Comparison of ENCODE assay signal across 28 cellular contexts in genomic region chr6:25623874-25624273, GRCh38. TPM values are rescaled to one million over a fixed set of nuclear protein-coding genes. Genes with fewer than 3 reads are reported as not detected.
DNase-seq lines count a peak whose midpoint lies in the region; ATAC-seq and TF ChIP-seq lines count a peak whose summit lies in the region.
"Had no signal": no experiment of that assay in that cellular context is flagged by ENCODE, and none has a peak within 500 bp of the region (broad histone marks: within the 10 kb centered on the region; RNA-seq: fewer than 3 reads in every experiment).

No MANE protein-coding gene starts in this region.

- ATAC-seq in mucosa of descending colon (no peak), HG02884 (IDR thresholded peaks at IDR 0.05; ENCODE audit: unreplicated experiment) (no peak)
- ATAC-seq: activated CD8-positive, alpha-beta memory T cell treated with anti-CD3 and anti-CD28 coated beads, Interleukin-2, amount 10 ng/mL, durations not matched to agents 7 days and 5 days; activated naive CD4-positive, alpha-beta T cell treated with anti-CD3 and anti-CD28 coated beads, Interleukin-2, amount 50 U/mL, for 72 hours; foreskin keratinocyte; left lung; right cardiac atrium; stimulated activated naive CD8-positive, alpha-beta T cell treated with anti-CD3 and anti-CD28 coated beads, Interleukin-15, amount 100 ng/mL, for 72 hours had no signal

- no peak for TF ChIP-seq CTCF in mucosa of descending colon (IDR thresholded peaks at IDR 0.05)

- no peak overlapping the region for H3K4me3 ChIP-seq in mucosa of descending colon
- H3K4me3 ChIP-seq: ascending aorta, hepatocyte, left lung, ovary, tibial nerve had no signal

- intact Hi-C loops in mucosa of descending colon (cut with DNase I, micrococcal nuclease): no loop called here

- DNase-seq in NCI-H1092 treated with DMSO at 0.1 percent for 48 hours (lab: John Stamatoyannopoulos, UW) (peak; percentile 56), NCI-H1092 (lab: John Stamatoyannopoulos, UW) (no peak), COR-L47 (lab: John Stamatoyannopoulos, UW) (peak; percentile 7), NCI-H2171 treated with DMSO at 0.1 percent for 48 hours (lab: John Stamatoyannopoulos, UW) (peak; percentile 84), astrocyte of the hippocampus (ENCODE audit: low read depth, low spot score) (peak; percentile 11), SKM-1 (lab: John Stamatoyannopoulos, UW; ENCODE audit: unreplicated experiment) (no peak), mucosa of descending colon (no peak)
- DNase-seq: activated CD4-positive, alpha-beta T cell treated with anti-CD3 and anti-CD28 coated beads, Interleukin-2, amount 10 ng/mL, durations not matched to agents 7 days and 5 days; activated CD8-positive, alpha-beta memory T cell treated with anti-CD3 and anti-CD28 coated beads, Interleukin-2, amount 10 ng/mL, durations not matched to agents 7 days and 5 days; Caco-2; foreskin keratinocyte; immature natural killer cell; left lung; midbrain; NCI-H187; ovary; right cardiac atrium; stimulated activated CD4-positive, alpha-beta T cell treated with anti-CD3 and anti-CD28 coated beads, Interleukin-4, amount 100 ng/mL, for 4 hours; stimulated activated naive CD8-positive, alpha-beta T cell treated with anti-CD3 and anti-CD28 coated beads, Interleukin-15, amount 100 ng/mL, for 72 hours; WERI-Rb-1 had no signal

- no peaks in the 10 kb centered on the region for H3K9me3 ChIP-seq in mucosa of descending colon
- H3K9me3 ChIP-seq: ascending aorta, Caco-2, left lung, ovary, tibial nerve had no signal

- no peaks in the 10 kb centered on the region for H3K36me3 ChIP-seq in mucosa of descending colon (ENCODE audit: low read depth)
- H3K36me3 ChIP-seq: left lung, ovary, WERI-Rb-1 had no signal

- H3K4me1 ChIP-seq in mucosa of descending colon (ENCODE audit: low read depth): no peaks in the 10 kb centered on the region
- H3K4me1 ChIP-seq: ascending aorta, Caco-2, foreskin keratinocyte, left lung, tibial nerve had no signal

RNA-seq across cellular contexts. Expression of gene SCGN, which starts 28.1 kb away (rescaled TPM):
- 10 to 100 TPM in 1 of 3 donors, 1 to 10 TPM in 2; 6.4 to 18.5 (median 7.4) TPM for total RNA-seq in mucosa of descending colon
- total RNA-seq: A172; activated CD4-positive, alpha-beta T cell treated with anti-CD3 and anti-CD28 coated beads, Interleukin-2, amount 10 ng/mL, durations not matched to agents 7 days and 5 days; activated CD8-positive, alpha-beta memory T cell treated with anti-CD3 and anti-CD28 coated beads, Interleukin-2, amount 10 ng/mL, durations not matched to agents 7 days and 5 days; activated naive CD4-positive, alpha-beta T cell treated with anti-CD3 and anti-CD28 coated beads, Interleukin-2, amount 50 U/mL, for 72 hours; ascending aorta; epithelial cell of proximal tubule; foreskin keratinocyte; H1; left lung; tibial nerve had no signal

Comparison
In these comparisons a context has a peak if more than half of its experiments do, and no peak if none do; other contexts are left out.
1. DNase-seq: peak in NCI-H1092 treated with DMSO at 0.1 percent for 48 hours (single experiment), COR-L47 (single experiment), NCI-H2171 treated with DMSO at 0.1 percent for 48 hours (single experiment) and astrocyte of the hippocampus (single experiment); none in NCI-H1092 (single experiment), SKM-1 (single experiment) and mucosa of descending colon (0 of 3).